Comparison of ENCODE assay signal across 18 cellular contexts in the genomic region with DNA sequence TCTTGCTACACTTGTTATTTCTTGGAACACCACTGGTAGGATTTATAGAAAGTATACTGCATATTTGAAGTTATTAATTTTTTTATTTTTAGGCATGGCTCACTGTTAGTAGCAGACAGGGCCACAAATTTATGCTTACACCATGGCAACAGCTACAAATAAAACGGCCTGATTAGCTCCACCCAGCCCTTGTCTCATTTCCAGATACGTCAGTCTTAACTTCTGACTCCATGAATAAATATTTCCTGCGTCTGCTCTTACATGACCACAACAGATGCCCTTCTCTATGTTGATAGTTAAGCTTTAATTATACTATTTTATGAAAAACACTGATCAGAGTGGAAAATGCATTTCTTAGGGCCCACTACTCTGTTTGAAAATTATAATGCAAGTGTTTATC.
DNase-seq lines count a peak whose midpoint lies in the region; ATAC-seq and TF ChIP-seq lines count a peak whose summit lies in the region.
"Had no signal": no experiment of that assay in that cellular context is flagged by ENCODE, and none has a peak within 500 bp of the region (broad histone marks: within the 10 kb centered on the region; RNA-seq: fewer than 3 reads in every experiment).

No MANE protein-coding gene starts in this region.

- H3K4me3 ChIP-seq in fibroblast of mammary gland (ENCODE audit: control insufficient read depth, low read depth, low read length) = no peak overlapping the region
- H3K4me3 ChIP-seq: mucosa of descending colon, skin epidermis had no signal

- peak; percentile 32 for DNase-seq in GM03348 (ENCODE audit: low spot score)
- DNase-seq in NCI-H226 = peak; percentile 14
- peak; percentile 64 for DNase-seq in fibroblast of mammary gland (ENCODE audit: low read depth)
- peak; percentile 34 for DNase-seq in non-pigmented ciliary epithelial cell (ENCODE audit: low read depth)
- DNase-seq in HK-2 (ENCODE audit: unreplicated experiment) = no peak
- DNase-seq in SW 1271 (lab: John Stamatoyannopoulos, UW) = no peak
- DNase-seq: activated CD4-positive, alpha-beta T cell treated with anti-CD3 and anti-CD28 coated beads for 48 hours; activated naive CD4-positive, alpha-beta T cell treated with anti-CD3 and anti-CD28 coated beads, Interleukin-2, amount 50 U/mL, for 16 hours; central memory CD4-positive, alpha-beta T cell; DMS79 treated with DMSO at 0.1 percent for 48 hours; endodermal cell; head of caudate nucleus; kidney; mucosa of descending colon; SIG-M5 had no signal

- no peak for TF ChIP-seq CTCF in fibroblast of mammary gland (conservative IDR thresholded peaks at IDR 0.05; ENCODE audit: control insufficient read depth, insufficient read depth, low read depth, low read length)

- ATAC-seq in HG03342 (IDR thresholded peaks at IDR 0.05; ENCODE audit: unreplicated experiment) = no peak
- ATAC-seq: HepG2, mucosa of descending colon had no signal

Comparison
In these comparisons a context has a peak if more than half of its experiments do, and no peak if none do; other contexts are left out.
1. DNase-seq: peak in GM03348 (single experiment), NCI-H226 (single experiment), fibroblast of mammary gland (single experiment) and non-pigmented ciliary epithelial cell (single experiment); none in HK-2 (single experiment) and SW 1271 (0 of 2).